ENCODE assay signal across 9 cellular contexts in the genomic region with DNA sequence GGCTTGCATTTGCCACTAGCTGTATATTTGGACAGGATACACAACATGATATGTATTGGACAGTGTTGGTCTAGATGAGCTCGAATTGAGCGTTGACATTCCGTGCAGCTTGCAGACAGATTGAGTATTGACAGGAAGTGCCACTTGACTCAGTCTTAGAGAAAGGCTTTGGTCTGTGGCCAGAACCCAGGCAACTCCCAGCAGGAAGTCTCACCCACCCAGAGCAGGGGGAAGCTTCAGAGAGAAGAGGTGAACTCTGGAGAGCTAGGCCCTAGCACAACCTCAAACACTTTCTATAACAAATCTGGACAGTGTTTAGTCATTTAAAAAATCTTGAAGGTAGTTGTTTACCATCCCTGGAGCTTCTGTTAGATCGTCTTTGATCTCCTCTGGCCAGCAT.
A peak's percentile ranks its signal among the peaks of the same experiment; 100 is the strongest.
DNase-seq lines count a peak whose midpoint lies in the region; ATAC-seq and TF ChIP-seq lines count a peak whose summit lies in the region.
"Had no signal": no experiment of that assay in that cellular context is flagged by ENCODE, and none has a peak within 500 bp of the region (broad histone marks: within the 10 kb centered on the region; RNA-seq: fewer than 3 reads in every experiment).

No MANE protein-coding gene starts in this region.

- H3K4me3 ChIP-seq in mesodermal cell (ENCODE audit: extremely low read depth, insufficient read depth, low read length, poor library complexity, severe bottlenecking) (no peak overlapping the region), sigmoid colon (no peak overlapping the region)

- 73 to 100% methylated on average over 1 to 3 of the region's 4 CpGs for WGBS in mesodermal cell (ENCODE audit: insufficient coverage in 2 of 2), 2 experiments
- WGBS in sigmoid colon, 2 donors, result 36 to 67% methylated on average over 4 of the region's 4 CpGs

- ATAC-seq in GM18508 (IDR thresholded peaks at IDR 0.05; ENCODE audit: insufficient read depth, unreplicated experiment) (peak; percentile 78), HG02623 (IDR thresholded peaks at IDR 0.05; ENCODE audit: unreplicated experiment) (peak; percentile 91)

- H3K4me1 ChIP-seq in mesodermal cell (ENCODE audit: control insufficient read depth, insufficient read depth, low read length, poor library complexity, severe bottlenecking), result peaks cover 34% of the 10 kb centered on the region
- no peaks in the 10 kb centered on the region for H3K4me1 ChIP-seq in sigmoid colon

- H3K36me3 ChIP-seq in mesodermal cell (ENCODE audit: control insufficient read depth, insufficient read depth, low read length) (no peaks in the 10 kb centered on the region), sigmoid colon (no peaks in the 10 kb centered on the region)

- no peak for TF ChIP-seq POLR2A in sigmoid colon (IDR thresholded peaks at IDR 0.05)

- peaks cover 5% of the 10 kb centered on the region for H3K9me3 ChIP-seq in mesodermal cell (ENCODE audit: control insufficient read depth, low read length)
- H3K9me3 ChIP-seq in sigmoid colon, result no peaks in the 10 kb centered on the region

- TF ChIP-seq EP300 in sigmoid colon (IDR thresholded peaks at IDR 0.05), result no peak

- DNase-seq in NCI-H146 treated with DMSO at 0.1 percent for 48 hours (lab: John Stamatoyannopoulos, UW; ENCODE audit: unreplicated experiment) (peak; percentile 2), activated T-cell treated with anti-CD3 and anti-CD28 coated beads for 1 hour (ENCODE audit: low read depth) (peak; percentile 23), AML-193 (lab: John Stamatoyannopoulos, UW) (no peak), sigmoid colon (no peak)
- no peak for DNase-seq in effector CD8-positive, alpha-beta T cell (lab: John Stamatoyannopoulos, UW)

- intact Hi-C loops in sigmoid colon (cut with DNase I), result no loop called here

- H3K27ac ChIP-seq in mesodermal cell (ENCODE audit: low read depth, low read length, severe bottlenecking), result peak overlapping the region; percentile 52
- H3K27ac ChIP-seq in sigmoid colon, result no peak overlapping the region
- H3K27ac ChIP-seq: KMS-11 had no signal

- no peaks in the 10 kb centered on the region for H3K27me3 ChIP-seq in sigmoid colon

- no peak for TF ChIP-seq CTCF in sigmoid colon (IDR thresholded peaks at IDR 0.05)

Comparison
In these comparisons a context has a peak if more than half of its experiments do, and no peak if none do; other contexts are left out.
1. DNase-seq: peak in NCI-H146 treated with DMSO at 0.1 percent for 48 hours (single experiment) and activated T-cell treated with anti-CD3 and anti-CD28 coated beads for 1 hour (single experiment); none in effector CD8-positive, alpha-beta T cell (single experiment), AML-193 (0 of 2) and sigmoid colon (single experiment).